ENCODE assay signal across 13 cellular contexts in genomic region chr4:189974056-189974455, GRCh38. TPM values are rescaled to one million over a fixed set of nuclear protein-coding genes. Genes with fewer than 3 reads are reported as not detected.
DNase-seq lines count a peak whose midpoint lies in the region; ATAC-seq, FAIRE-seq and TF ChIP-seq lines count a peak whose summit lies in the region.
"Had no signal": no experiment of that assay in that cellular context is flagged by ENCODE, and none has a peak within 500 bp of the region (broad histone marks: within the 10 kb centered on the region; RNA-seq: fewer than 3 reads in every experiment).

No MANE protein-coding gene starts in this region.

- POLR2A ChIA-PET in SK-N-SH (lab: Yijun Ruan, JAX), result no interaction called here
- POLR2A ChIA-PET in endothelial cell of umbilical vein (lab: Charles Lee), result no interaction called here

- H3K9me2 ChIP-seq in SK-N-SH, result no peaks in the 10 kb centered on the region
- H3K9me2 ChIP-seq in Loucy (replicated peaks; ENCODE audit: low read depth, low read length), result no peaks in the 10 kb centered on the region

- FAIRE-seq in endothelial cell of umbilical vein (lab: Jason Lieb, UNC), result no peak

- peak; percentile 61 for TF ChIP-seq CTCF in SK-N-SH (IDR thresholded peaks at IDR 0.05)
- TF ChIP-seq CTCF in Loucy (conservative IDR thresholded peaks at IDR 0.05; ENCODE audit: low read length), result peak; percentile 74
- no peak for TF ChIP-seq CTCF in endothelial cell of umbilical vein (IDR thresholded peaks at IDR 0.05; ENCODE audit: extremely low read depth in 1 of 2, insufficient read depth in 1 of 2, low read depth in 1 of 2, low read length in 2 of 2)
- peak; percentile 16 for TF ChIP-seq CTCF in upper lobe of right lung (IDR thresholded peaks at IDR 0.05)

- H3K79me2 ChIP-seq in SK-N-SH (ENCODE audit: insufficient read depth), result no peaks in the 10 kb centered on the region
- no peaks in the 10 kb centered on the region for H3K79me2 ChIP-seq in Loucy (ENCODE audit: insufficient read depth, low read length)
- no peaks in the 10 kb centered on the region for H3K79me2 ChIP-seq in endothelial cell of umbilical vein (ENCODE audit: control insufficient read depth, insufficient read depth, low read length)

- H3K4me3 ChIP-seq in SK-N-SH (ENCODE audit: low read depth in 2 of 2, low read length in 1 of 2) (no peak overlapping the region), Loucy (ENCODE audit: low read length, poor library complexity, severe bottlenecking) (no peak overlapping the region), endothelial cell of umbilical vein (replicated peaks in 1 of 3; ENCODE audit: insufficient read depth in 1 of 3, low read depth in 1 of 3, low read length in 3 of 3) (no peak overlapping the region), upper lobe of right lung (no peak overlapping the region)
- H3K4me3 ChIP-seq: gastrocnemius medialis, sigmoid colon had no signal

- TF ChIP-seq EP300 in SK-N-SH (IDR thresholded peaks at IDR 0.05; ENCODE audit: borderline replicate concordance in 1 of 2, low read depth in 1 of 2, low read length in 1 of 2), result no peak

- H3K36me3 ChIP-seq in SK-N-SH (replicated peaks in 1 of 2; ENCODE audit: control insufficient read depth in 1 of 2, insufficient read depth in 2 of 2, low read length in 1 of 2) (no peaks in the 10 kb centered on the region), Loucy (ENCODE audit: insufficient read depth, low read length) (no peaks in the 10 kb centered on the region), endothelial cell of umbilical vein (ENCODE audit: control insufficient read depth in 2 of 2, extremely low read depth in 1 of 2, insufficient read depth in 2 of 2, low read length in 2 of 2) (no peaks in the 10 kb centered on the region), upper lobe of right lung (no peaks in the 10 kb centered on the region)
- H3K36me3 ChIP-seq: gastrocnemius medialis, sigmoid colon had no signal

- no peaks in the 10 kb centered on the region; the same call in 1 of the 2 replicates for H3K27me3 ChIP-seq in SK-N-SH (ENCODE audit: insufficient read depth)
- no peaks in the 10 kb centered on the region for H3K27me3 ChIP-seq in Loucy (ENCODE audit: insufficient read depth, low read length, poor library complexity, severe bottlenecking)
- no peaks in the 10 kb centered on the region for H3K27me3 ChIP-seq in endothelial cell of umbilical vein (ENCODE audit: control insufficient read depth in 2 of 2, insufficient read depth in 2 of 2, low read length in 2 of 2)
- no peaks in the 10 kb centered on the region for H3K27me3 ChIP-seq in upper lobe of right lung
- H3K27me3 ChIP-seq: gastrocnemius medialis, sigmoid colon had no signal

- H3K27ac ChIP-seq in SK-N-SH (ENCODE audit: low read depth in 2 of 2, low read length in 1 of 2) (no peak overlapping the region), endothelial cell of umbilical vein (ENCODE audit: insufficient read depth, low read depth, low read length) (no peak overlapping the region), upper lobe of right lung (no peak overlapping the region)
- H3K27ac ChIP-seq: gastrocnemius medialis, sigmoid colon had no signal

- no peaks in the 10 kb centered on the region for H4K20me1 ChIP-seq in SK-N-SH (ENCODE audit: insufficient read depth)
- H4K20me1 ChIP-seq in Loucy (ENCODE audit: insufficient read depth, low read length, poor library complexity, severe bottlenecking), result no peaks in the 10 kb centered on the region
- no peaks in the 10 kb centered on the region for H4K20me1 ChIP-seq in endothelial cell of umbilical vein (replicated peaks; ENCODE audit: control insufficient read depth, extremely low read depth, insufficient read depth, low read length)

- no peak overlapping the region for H3K4me2 ChIP-seq in SK-N-SH
- H3K4me2 ChIP-seq in Loucy (ENCODE audit: low read depth, low read length, poor library complexity, severe bottlenecking), result no peak overlapping the region
- no peak overlapping the region for H3K4me2 ChIP-seq in endothelial cell of umbilical vein (ENCODE audit: insufficient read depth, low read length)

- H3K9ac ChIP-seq in SK-N-SH (no peak overlapping the region), Loucy (ENCODE audit: low read depth, low read length, poor library complexity, severe bottlenecking) (no peak overlapping the region), endothelial cell of umbilical vein (replicated peaks; ENCODE audit: extremely low read depth, insufficient read depth, low read length) (no peak overlapping the region)

- intact Hi-C loops in endothelial cell of umbilical vein (cut with micrococcal nuclease), result no loop called here
- intact Hi-C loops in upper lobe of right lung (cut with DNase I), result no loop called here

- H3K4me1 ChIP-seq in SK-N-SH (ENCODE audit: control insufficient read depth in 1 of 2, insufficient read depth in 2 of 2, low read depth in 1 of 2, low read length in 1 of 2) (no peaks in the 10 kb centered on the region), Loucy (ENCODE audit: insufficient read depth, low read length, poor library complexity, severe bottlenecking) (no peaks in the 10 kb centered on the region), endothelial cell of umbilical vein (ENCODE audit: control insufficient read depth, extremely low read depth, insufficient read depth, low read length) (no peaks in the 10 kb centered on the region), upper lobe of right lung (no peaks in the 10 kb centered on the region)
- H3K4me1 ChIP-seq: gastrocnemius medialis, sigmoid colon had no signal

- no peaks in the 10 kb centered on the region for H3F3A ChIP-seq in SK-N-SH (replicated peaks; ENCODE audit: insufficient read depth)
- H3F3A ChIP-seq in Loucy (ENCODE audit: low read depth), result no peaks in the 10 kb centered on the region

- CTCF ChIA-PET in SK-N-SH (lab: Yijun Ruan, JAX) (interaction anchor here (1.3 kb wide), 1 partner anchor 24 kb away, joined by 3 read pairs; no protein-coding TSS in a partner anchor), endothelial cell of umbilical vein (lab: Charles Lee) (interaction anchor here (1.0 to 1.2 kb wide), 3 partner anchors 9 to 138 kb away, joined by 3 read pairs; no protein-coding TSS in a partner anchor)

- no TSS peak for BruUV-seq in endothelial cell of umbilical vein (replicated peaks; lab: Mats Ljungman, UMichigan)

- peak; percentile 50 for DNase-seq in SK-N-SH
- DNase-seq in endothelial cell of umbilical vein (ENCODE audit: low read depth, low spot score), result peak; percentile 3
- no peak for DNase-seq in upper lobe of right lung
- DNase-seq in Kasumi-1 (lab: John Stamatoyannopoulos, UW), result no peak
- DNase-seq: gastrocnemius medialis, mesenchymal stem cell, MV-4-11, NCI-H774, sigmoid colon had no signal

- H3K9me3 ChIP-seq in SK-N-SH (no peaks in the 10 kb centered on the region; the same call in 1 of the 2 replicates), Loucy (ENCODE audit: insufficient read depth, low read depth, low read length) (no peaks in the 10 kb centered on the region), endothelial cell of umbilical vein (replicated peaks; ENCODE audit: control insufficient read depth, insufficient read depth, low read length) (no peaks in the 10 kb centered on the region), upper lobe of right lung (no peaks in the 10 kb centered on the region)
- H3K9me3 ChIP-seq: gastrocnemius medialis, sigmoid colon had no signal

- no peak for TF ChIP-seq POLR2A in endothelial cell of umbilical vein (IDR thresholded peaks at IDR 0.05; ENCODE audit: low read depth, low read length)

- dilution Hi-C loops in endothelial cell of umbilical vein (cut with MboI; ENCODE audit: extremely low pct_ligation_motif_present, low sequenced_read_pairs), result no loop called here

- H2AFZ ChIP-seq in SK-N-SH (ENCODE audit: low read depth), result no peak overlapping the region
- H2AFZ ChIP-seq in Loucy (ENCODE audit: low read length), result no peak overlapping the region
- H2AFZ ChIP-seq in endothelial cell of umbilical vein (ENCODE audit: low read depth, low read length), result no peak overlapping the region

- H3K9me1 ChIP-seq in endothelial cell of umbilical vein (replicated peaks; ENCODE audit: control insufficient read depth, extremely low read depth, insufficient read depth, low read length), result no peaks in the 10 kb centered on the region

- TF ChIP-seq RAD21 in SK-N-SH (IDR thresholded peaks at IDR 0.05; ENCODE audit: low read length), result 0 out of 2 replicates have a peak, but pooled peaks have one; percentile 14

- no peak for ATAC-seq in SK-N-SH treated with all-trans-retinoic acid at 6 μM for 48 hours
- no peak for ATAC-seq in upper lobe of right lung
- ATAC-seq in GM18520 (IDR thresholded peaks at IDR 0.05; ENCODE audit: unreplicated experiment), result no peak
- ATAC-seq in GM18861 (IDR thresholded peaks at IDR 0.05; ENCODE audit: unreplicated experiment), result no peak
- ATAC-seq: gastrocnemius medialis had no signal

- WGBS in SK-N-SH (ENCODE audit: low lambda C conversion rate), result 23% methylated on average over 5 of the region's 5 CpGs

TF ChIP-seq in SK-N-SH treated with all-trans-retinoic acid at 6 μM for 48 hours, 23 proteins besides CTCF, POLR2A, EP300 and RAD21 (continues in another document):
- no peak for TF ChIP-seq CSDC2 (CRISPR knock-in tag; IDR thresholded peaks at IDR 0.05)

RNA-seq across cellular contexts. Expression of gene FRG1, which starts 33.4 kb away (rescaled TPM):
- polyA plus RNA-seq in SK-N-SH (2012; rRNA removed), result 11.2 and 12.4 TPM in 2 replicates
- polyA plus RNA-seq in SK-N-SH (2012; cell fraction: cytosol; rRNA removed), result 15.7 and 24.6 TPM in 2 replicates
- polyA plus RNA-seq in SK-N-SH (2012; cell fraction: nucleus; rRNA removed), result 8.5 and 12.8 TPM in 2 replicates
- total RNA-seq in endothelial cell of umbilical vein, result 36.1 and 40.3 TPM in 2 replicates
- polyA plus RNA-seq in endothelial cell of umbilical vein, result 5.1 and 7.5 TPM in 2 replicates
- polyA plus RNA-seq in endothelial cell of umbilical vein (2011; cell fraction: cytosol; rRNA removed), result 16.6 and 18.1 TPM in 2 replicates
- 13.0 and 21.0 TPM in 2 replicates for polyA plus RNA-seq in endothelial cell of umbilical vein (2011; cell fraction: nucleus; rRNA removed)
- 33.3 and 43.5 TPM in 2 replicates for polyA plus RNA-seq in endothelial cell of umbilical vein (2012)
- polyA minus RNA-seq in endothelial cell of umbilical vein, result 3.8 and 4.1 TPM in 2 replicates
- 7.7 TPM for polyA minus RNA-seq in endothelial cell of umbilical vein (2011; cell fraction: cytosol; rRNA and poly(A)+ RNA removed)
- polyA minus RNA-seq in endothelial cell of umbilical vein (2011; cell fraction: nucleus; rRNA and poly(A)+ RNA removed), result 5.4 and 6.2 TPM in 2 replicates
- total RNA-seq in upper lobe of right lung, result 38.2 TPM

RNA-seq across cellular contexts. Expression of gene FRG2, which starts 53.0 kb away (rescaled TPM):
- polyA plus RNA-seq in SK-N-SH (2012; rRNA removed), result not detected in 2 replicates
- 0.01 TPM in 1 of 2 replicates, not detected in the other for polyA plus RNA-seq in SK-N-SH (2012; cell fraction: cytosol; rRNA removed)
- polyA plus RNA-seq in SK-N-SH (2012; cell fraction: nucleus; rRNA removed), result not detected in 2 replicates
- not detected in 2 replicates for total RNA-seq in endothelial cell of umbilical vein
- polyA plus RNA-seq in endothelial cell of umbilical vein, result not detected in 2 replicates
- not detected in 2 replicates for polyA plus RNA-seq in endothelial cell of umbilical vein (2011; cell fraction: cytosol; rRNA removed)
- not detected in 2 replicates for polyA plus RNA-seq in endothelial cell of umbilical vein (2011; cell fraction: nucleus; rRNA removed)
- polyA plus RNA-seq in endothelial cell of umbilical vein (2012), result not detected in 2 replicates
- not detected in 2 replicates for polyA minus RNA-seq in endothelial cell of umbilical vein
- polyA minus RNA-seq in endothelial cell of umbilical vein (2011; cell fraction: cytosol; rRNA and poly(A)+ RNA removed), result not detected
- not detected in 2 replicates for polyA minus RNA-seq in endothelial cell of umbilical vein (2011; cell fraction: nucleus; rRNA and poly(A)+ RNA removed)
- not detected for total RNA-seq in upper lobe of right lung
- total RNA-seq: gastrocnemius medialis, sigmoid colon had no signal
- polyA plus RNA-seq: sigmoid colon had no signal

Comparison
In these comparisons a context has a peak if more than half of its experiments do, and no peak if none do; other contexts are left out.
1. DNase-seq: peak in SK-N-SH (single experiment) and endothelial cell of umbilical vein (single experiment); none in upper lobe of right lung (single experiment) and Kasumi-1 (0 of 2).
2. CTCF ChIP-seq: peak in SK-N-SH (single experiment), Loucy (single experiment) and upper lobe of right lung (single experiment); none in endothelial cell of umbilical vein (0 of 2).